ENCODE assay signal across 7 cellular contexts in genomic region chr1:841671-842425, GRCh38.
DNase-seq lines count a peak whose midpoint lies in the region; ATAC-seq lines count a peak whose summit lies in the region.
"Not testable (repeated sequence)": the region's sequence is repeated elsewhere in the genome, so short reads cannot be mapped to it uniquely, and the experiment has no call there.

No MANE protein-coding gene starts in this region.

- WGBS in trophoblast cell (ENCODE audit: extremely low coverage, insufficient coverage, insufficient read length) = no CpG with 5 or more reads among the region's 15 CpGs

- peak overlapping the region in 7 of 8 donors; percentile 42 to 79 (median 64) for H3K27ac Mint-ChIP-seq in CD8-positive, alpha-beta memory T cell
- H3K27ac Mint-ChIP-seq in T-cell = peak overlapping the region; percentile 97
- peak overlapping the region; percentile 24 for H3K27ac Mint-ChIP-seq in activated CD4-positive, alpha-beta memory T cell treated with anti-CD3 and anti-CD28 coated beads for 36 hours
- H3K27ac Mint-ChIP-seq in activated T-helper 17 cell treated with anti-CD3 and anti-CD28 coated beads, Interleukin-2, amount 50 U/mL, for 72 hours = peak overlapping the region; percentile 65
- peak overlapping the region; percentile 80 for H3K27ac Mint-ChIP-seq in activated naive CD8-positive, alpha-beta T cell treated with anti-CD3 and anti-CD28 coated beads, Interleukin-2, amount 10 ng/mL, durations not matched to agents 7 days and 5 days

- not testable (repeated sequence) for H3K79me1 ChIP-seq in trophoblast cell (ENCODE audit: low read length)

- CTCF ChIA-PET in CD8-positive, alpha-beta memory T cell (lab: Charles Lee); T-cell (lab: Charles Lee); activated CD4-positive, alpha-beta memory T cell treated with anti-CD3 and anti-CD28 coated beads for 36 hours (lab: Charles Lee): not testable (repeated sequence)

- H2BK120ac ChIP-seq in trophoblast cell (ENCODE audit: insufficient read depth, low read length, poor library complexity) = peak overlapping the region; percentile 57

- H4K12ac ChIP-seq in trophoblast cell (ENCODE audit: low read depth, low read length) = not testable (repeated sequence)

- H3K36me3 ChIP-seq in CD8-positive, alpha-beta memory T cell (ENCODE audit: insufficient read depth, low read length); effector memory CD4-positive, alpha-beta T cell (ENCODE audit: control insufficient read depth, insufficient read depth, low read length); trophoblast cell (ENCODE audit: control insufficient read depth in 1 of 2, insufficient read depth in 2 of 2, low read length in 2 of 2): not testable (repeated sequence)

- H2AFZ ChIP-seq in trophoblast cell (ENCODE audit: insufficient read depth, low read length, poor library complexity) = not testable (repeated sequence)

- not testable (repeated sequence) for H3K27ac ChIP-seq in CD8-positive, alpha-beta memory T cell (ENCODE audit: low read depth, low read length); trophoblast cell (ENCODE audit: low read depth, low read length)
- peak overlapping the region; percentile 51 for H3K27ac ChIP-seq in effector memory CD4-positive, alpha-beta T cell (ENCODE audit: insufficient read depth, low read length, poor library complexity, severe bottlenecking)

- H3K9ac ChIP-seq in trophoblast cell (ENCODE audit: low read length) = not testable (repeated sequence)

- not testable (repeated sequence) for H3K4me2 ChIP-seq in trophoblast cell (ENCODE audit: low read length)

- peaks cover 29 to 56% (median 46%) of the 10 kb centered on the region in 3 donors for H3K4me1 Mint-ChIP-seq in CD8-positive, alpha-beta memory T cell
- H3K4me1 Mint-ChIP-seq in T-cell = peaks cover 72 to 84% (median 80%) of the 10 kb centered on the region in 3 donors
- H3K4me1 Mint-ChIP-seq in activated CD4-positive, alpha-beta memory T cell treated with anti-CD3 and anti-CD28 coated beads for 36 hours (ENCODE audit: low read depth) = peaks cover 52% of the 10 kb centered on the region
- peaks cover 38% of the 10 kb centered on the region for H3K4me1 Mint-ChIP-seq in activated T-helper 17 cell treated with anti-CD3 and anti-CD28 coated beads, Interleukin-2, amount 50 U/mL, for 72 hours
- peaks cover 44% of the 10 kb centered on the region for H3K4me1 Mint-ChIP-seq in activated naive CD8-positive, alpha-beta T cell treated with anti-CD3 and anti-CD28 coated beads, Interleukin-2, amount 10 ng/mL, durations not matched to agents 7 days and 5 days

- not testable (repeated sequence) for H3K27me3 ChIP-seq in CD8-positive, alpha-beta memory T cell (ENCODE audit: insufficient read depth, low read length, poor library complexity, severe bottlenecking); effector memory CD4-positive, alpha-beta T cell (replicated peaks; ENCODE audit: control insufficient read depth, insufficient read depth, low read length, poor library complexity, severe bottlenecking); trophoblast cell (ENCODE audit: insufficient read depth, low read length)

- not testable (repeated sequence) for H3K14ac ChIP-seq in trophoblast cell (ENCODE audit: low read length)

- peak; percentile 78 to 88 (median 84) for ATAC-seq in T-cell (replicated peaks in 1 of 4)
- ATAC-seq in activated T-helper 17 cell treated with anti-CD3 and anti-CD28 coated beads, Interleukin-2, amount 50 U/mL, for 72 hours (replicated peaks) = peak; percentile 38
- peak; percentile 65 for ATAC-seq in activated naive CD8-positive, alpha-beta T cell treated with anti-CD3 and anti-CD28 coated beads, Interleukin-2, amount 10 ng/mL, durations not matched to agents 7 days and 5 days (ENCODE audit: low read depth)

- H3K18ac ChIP-seq in trophoblast cell (ENCODE audit: low read length) = not testable (repeated sequence)

- peak in 2 of 5 donors; percentile 9 to 47 for DNase-seq in CD8-positive, alpha-beta memory T cell
- peak in 11 of 34 experiments; percentile 6 to 37 (median 17) for DNase-seq in T-cell
- not testable (repeated sequence) for DNase-seq in activated CD4-positive, alpha-beta memory T cell treated with anti-CD3 and anti-CD28 coated beads for 36 hours; activated naive CD8-positive, alpha-beta T cell treated with anti-CD3 and anti-CD28 coated beads, Interleukin-2, amount 10 ng/mL, durations not matched to agents 7 days and 5 days; effector memory CD4-positive, alpha-beta T cell; trophoblast cell

- H3K79me2 ChIP-seq in trophoblast cell (ENCODE audit: control insufficient read depth, insufficient read depth, low read length, poor library complexity) = not testable (repeated sequence)

- not testable (repeated sequence) for H4K8ac ChIP-seq in trophoblast cell (ENCODE audit: low read depth, low read length)

- not testable (repeated sequence) for H2BK12ac ChIP-seq in trophoblast cell (ENCODE audit: low read length)

- not testable (repeated sequence) for H3K36me3 Mint-ChIP-seq in CD8-positive, alpha-beta memory T cell; T-cell; activated CD4-positive, alpha-beta memory T cell treated with anti-CD3 and anti-CD28 coated beads for 36 hours
- H3K36me3 Mint-ChIP-seq in activated T-helper 17 cell treated with anti-CD3 and anti-CD28 coated beads, Interleukin-2, amount 50 U/mL, for 72 hours (ENCODE audit: low read depth) = peaks cover 18% of the 10 kb centered on the region
- H3K36me3 Mint-ChIP-seq in activated naive CD8-positive, alpha-beta T cell treated with anti-CD3 and anti-CD28 coated beads, Interleukin-2, amount 10 ng/mL, durations not matched to agents 7 days and 5 days = peaks cover 17% of the 10 kb centered on the region

- not testable (repeated sequence) for H3K9me3 Mint-ChIP-seq in CD8-positive, alpha-beta memory T cell; T-cell; activated CD4-positive, alpha-beta memory T cell treated with anti-CD3 and anti-CD28 coated beads for 36 hours; activated T-helper 17 cell treated with anti-CD3 and anti-CD28 coated beads, Interleukin-2, amount 50 U/mL, for 72 hours; activated naive CD8-positive, alpha-beta T cell treated with anti-CD3 and anti-CD28 coated beads, Interleukin-2, amount 10 ng/mL, durations not matched to agents 7 days and 5 days

- not testable (repeated sequence) for H3K23ac ChIP-seq in trophoblast cell (ENCODE audit: low read length)

- H3K27me3 Mint-ChIP-seq in CD8-positive, alpha-beta memory T cell; T-cell; activated CD4-positive, alpha-beta memory T cell treated with anti-CD3 and anti-CD28 coated beads for 36 hours; activated T-helper 17 cell treated with anti-CD3 and anti-CD28 coated beads, Interleukin-2, amount 50 U/mL, for 72 hours; activated naive CD8-positive, alpha-beta T cell treated with anti-CD3 and anti-CD28 coated beads, Interleukin-2, amount 10 ng/mL, durations not matched to agents 7 days and 5 days: not testable (repeated sequence)

- not testable (repeated sequence) for H2BK5ac ChIP-seq in trophoblast cell (ENCODE audit: low read depth, low read length, poor library complexity)

- POLR2A ChIA-PET in CD8-positive, alpha-beta memory T cell (lab: Charles Lee); T-cell (lab: Charles Lee); activated CD4-positive, alpha-beta memory T cell treated with anti-CD3 and anti-CD28 coated beads for 36 hours (lab: Charles Lee); activated naive CD8-positive, alpha-beta T cell treated with anti-CD3 and anti-CD28 coated beads, Interleukin-2, amount 10 ng/mL, durations not matched to agents 7 days and 5 days (lab: Charles Lee): not testable (repeated sequence)

- peak overlapping the region; percentile 11 for H4K91ac ChIP-seq in trophoblast cell (ENCODE audit: low read depth, low read length)

- peak overlapping the region in 3 of 7 donors; percentile 13 to 66 (median 24) for H3K4me3 Mint-ChIP-seq in CD8-positive, alpha-beta memory T cell
- peak overlapping the region; percentile 36 to 66 (median 49) for H3K4me3 Mint-ChIP-seq in T-cell
- H3K4me3 Mint-ChIP-seq in activated CD4-positive, alpha-beta memory T cell treated with anti-CD3 and anti-CD28 coated beads for 36 hours = not testable (repeated sequence)
- H3K4me3 Mint-ChIP-seq in activated T-helper 17 cell treated with anti-CD3 and anti-CD28 coated beads, Interleukin-2, amount 50 U/mL, for 72 hours = peak overlapping the region; percentile 40
- H3K4me3 Mint-ChIP-seq in activated naive CD8-positive, alpha-beta T cell treated with anti-CD3 and anti-CD28 coated beads, Interleukin-2, amount 10 ng/mL, durations not matched to agents 7 days and 5 days = peak overlapping the region; percentile 61

- not testable (repeated sequence) for H3K4ac ChIP-seq in trophoblast cell (ENCODE audit: low read depth, low read length)

- peak overlapping the region; percentile 9 for H2AK5ac ChIP-seq in trophoblast cell (ENCODE audit: low read length)

- intact Hi-C loops in activated CD4-positive, alpha-beta memory T cell treated with anti-CD3 and anti-CD28 coated beads for 36 hours (cut with micrococcal nuclease) = not testable (repeated sequence)

- H3K4me1 ChIP-seq in CD8-positive, alpha-beta memory T cell (ENCODE audit: insufficient read depth, low read length) = peaks cover 33% of the 10 kb centered on the region
- H3K4me1 ChIP-seq in effector memory CD4-positive, alpha-beta T cell (ENCODE audit: control insufficient read depth, insufficient read depth, low read length, poor library complexity, severe bottlenecking) = peaks cover 32% of the 10 kb centered on the region
- H3K4me1 ChIP-seq in trophoblast cell (ENCODE audit: control insufficient read depth in 1 of 2, insufficient read depth in 2 of 2, low read length in 2 of 2) = peaks cover 26 to 36% of the 10 kb centered on the region in 2 experiments

- not testable (repeated sequence) for H3K4me3 ChIP-seq in CD8-positive, alpha-beta memory T cell (ENCODE audit: low read length); effector memory CD4-positive, alpha-beta T cell (ENCODE audit: insufficient read depth, low read depth, low read length, poor library complexity, severe bottlenecking); trophoblast cell (ENCODE audit: low read depth, low read length)

- H3K9me3 ChIP-seq in CD8-positive, alpha-beta memory T cell (ENCODE audit: low read length); effector memory CD4-positive, alpha-beta T cell (ENCODE audit: control insufficient read depth, low read length); trophoblast cell (ENCODE audit: insufficient read depth, low read depth, low read length): not testable (repeated sequence)

Comparison
In these comparisons a context has a peak if more than half of its experiments do, and no peak if none do; other contexts are left out.
1. H3K27ac Mint-ChIP-seq: peak in every context shown above with its lines; median percentile 97 in T-cell; 80 in activated naive CD8-positive, alpha-beta T cell treated with anti-CD3 and anti-CD28 coated beads, Interleukin-2, amount 10 ng/mL, durations not matched to agents 7 days and 5 days; 65 in activated T-helper 17 cell treated with anti-CD3 and anti-CD28 coated beads, Interleukin-2, amount 50 U/mL, for 72 hours; 64 in CD8-positive, alpha-beta memory T cell; 24 in activated CD4-positive, alpha-beta memory T cell treated with anti-CD3 and anti-CD28 coated beads for 36 hours.